In the genomic region with DNA sequence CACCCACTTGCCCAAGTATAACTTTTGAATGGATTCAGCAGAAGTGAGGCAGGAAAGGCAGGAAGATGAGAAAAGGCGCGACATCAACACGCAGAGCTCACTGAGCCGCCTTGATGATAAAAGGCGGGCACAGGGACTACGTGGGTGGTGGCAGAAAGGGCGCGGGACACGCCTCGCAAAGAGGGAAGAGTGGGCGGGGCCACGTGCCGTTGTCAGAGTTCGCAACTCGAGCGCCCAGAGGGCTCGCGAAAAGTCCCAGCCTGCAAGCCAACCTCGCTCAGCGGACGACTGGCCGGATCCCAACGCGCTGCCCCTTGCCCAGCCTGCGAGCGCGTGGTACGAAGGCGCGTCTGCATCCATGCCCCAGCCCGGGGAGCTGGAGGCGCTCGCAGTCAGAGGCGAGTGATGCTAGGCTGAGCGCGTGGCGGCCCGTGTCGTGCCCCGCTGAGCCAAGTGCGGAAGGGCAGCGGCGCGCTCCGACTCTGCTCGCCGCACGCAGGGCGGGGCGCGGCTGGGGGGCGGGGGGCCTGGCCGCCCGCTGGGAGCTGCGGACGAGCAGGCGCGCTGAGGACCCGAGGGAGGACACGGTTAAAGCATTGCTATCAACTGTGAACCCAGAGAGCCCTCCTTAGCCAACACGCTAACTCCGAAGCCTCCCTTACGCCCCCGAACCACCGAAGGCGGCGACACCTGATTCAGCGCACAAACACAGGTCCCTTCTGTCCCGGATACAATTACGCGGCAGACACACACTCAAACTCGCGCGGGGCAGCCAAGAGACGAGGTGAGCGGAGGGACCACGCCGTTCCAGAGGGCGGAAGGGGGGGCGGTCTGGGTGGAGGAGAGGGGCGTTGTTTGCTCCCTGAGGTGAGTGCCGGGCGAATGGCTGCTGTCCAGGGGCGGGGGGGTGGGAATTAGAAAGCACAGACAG, we compare ENCODE assay signal across 8 cellular contexts. TPM values are rescaled to one million over a fixed set of nuclear protein-coding genes. Genes with fewer than 3 reads are reported as not detected.
DNase-seq lines count a peak whose midpoint lies in the region; ATAC-seq and TF ChIP-seq lines count a peak whose summit lies in the region.

A gene with protein sequence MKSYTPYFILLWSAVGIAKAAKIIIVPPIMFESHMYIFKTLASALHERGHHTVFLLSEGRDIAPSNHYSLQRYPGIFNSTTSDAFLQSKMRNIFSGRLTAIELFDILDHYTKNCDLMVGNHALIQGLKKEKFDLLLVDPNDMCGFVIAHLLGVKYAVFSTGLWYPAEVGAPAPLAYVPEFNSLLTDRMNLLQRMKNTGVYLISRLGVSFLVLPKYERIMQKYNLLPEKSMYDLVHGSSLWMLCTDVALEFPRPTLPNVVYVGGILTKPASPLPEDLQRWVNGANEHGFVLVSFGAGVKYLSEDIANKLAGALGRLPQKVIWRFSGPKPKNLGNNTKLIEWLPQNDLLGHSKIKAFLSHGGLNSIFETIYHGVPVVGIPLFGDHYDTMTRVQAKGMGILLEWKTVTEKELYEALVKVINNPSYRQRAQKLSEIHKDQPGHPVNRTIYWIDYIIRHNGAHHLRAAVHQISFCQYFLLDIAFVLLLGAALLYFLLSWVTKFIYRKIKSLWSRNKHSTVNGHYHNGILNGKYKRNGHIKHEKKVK (plus strand): TSS at position 617 of the 931 bp plus-strand sequence. CDS start 24,074 bp downstream, outside the sequence.

- DNase-seq in BE2C (peak; percentile 47), NT2/D1 (ENCODE audit: low read depth, low spot score) (peak; percentile 6), amniotic epithelial cell (ENCODE audit: low read depth) (peak; percentile 8), hippocampal formation (lab: John Stamatoyannopoulos, UW) (peak; percentile 82 to 87), putamen (ENCODE audit: low spot score) (peak; percentile 86), NCI-H2107 (lab: John Stamatoyannopoulos, UW) (no peak)

- H3K9me3 ChIP-seq in BE2C (no peaks in the 10 kb centered on the region), NT2/D1 (ENCODE audit: insufficient read depth, low read length) (peaks cover 10% of the 10 kb centered on the region)

- H3K4me1 ChIP-seq in BE2C: no peaks in the 10 kb centered on the region
- H3K4me1 ChIP-seq in NT2/D1 (ENCODE audit: insufficient read depth, insufficient read length): no peaks in the 10 kb centered on the region

- no peaks in the 10 kb centered on the region for H3K36me3 ChIP-seq in BE2C
- no peaks in the 10 kb centered on the region for H3K36me3 ChIP-seq in NT2/D1 (ENCODE audit: insufficient read depth, insufficient read length, low read length)

- H3K4me3 ChIP-seq in BE2C (ENCODE audit: low read depth, low read length) (peak within 1 kb of the TSS; percentile 31), NT2/D1 (ENCODE audit: insufficient read length, low read depth) (peak within 1 kb of the TSS; percentile 80)

- peak within 1 kb of the TSS; percentile 72 for H3K9ac ChIP-seq in NT2/D1 (ENCODE audit: insufficient read length, low read depth)

- ATAC-seq in GM19035 (IDR thresholded peaks at IDR 0.05; ENCODE audit: unreplicated experiment) (peak; percentile 44), HG03432 (IDR thresholded peaks at IDR 0.05; ENCODE audit: unreplicated experiment) (peak; percentile 58)

- H3K27me3 ChIP-seq in BE2C: peaks cover 39% of the 10 kb centered on the region
- peaks cover 35% of the 10 kb centered on the region for H3K27me3 ChIP-seq in NT2/D1 (ENCODE audit: insufficient read depth, insufficient read length)

- TF ChIP-seq CTCF in BE2C (IDR thresholded peaks at IDR 0.05; ENCODE audit: low read depth, low read length): no peak

RNA-seq across cellular contexts. Expression of the gene that starts here (rescaled TPM):
- not detected for polyA plus RNA-seq in BE2C (2012; ENCODE audit: insufficient read depth, insufficient read length, low read depth)
